In the genomic region with DNA sequence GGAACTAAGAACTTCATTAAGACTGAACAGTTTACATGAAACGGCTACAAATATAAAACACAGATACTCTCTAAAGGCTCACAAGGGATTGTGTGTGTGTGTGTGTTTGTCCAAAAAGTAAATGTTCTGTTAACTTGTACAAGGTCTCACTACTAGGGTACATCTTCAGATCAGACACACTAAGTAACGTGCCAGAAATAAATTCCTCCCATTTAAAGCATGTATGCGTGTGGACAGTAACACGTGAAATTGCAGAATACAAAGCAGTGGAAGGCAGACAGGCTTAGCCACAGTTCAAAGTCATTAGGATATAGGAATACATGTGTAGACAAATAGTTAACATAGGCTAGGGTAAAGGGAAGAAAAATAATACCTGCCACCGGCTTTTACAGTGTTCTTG, we compare ENCODE assay signal across 10 cellular contexts. TPM values are rescaled to one million over a fixed set of nuclear protein-coding genes. Genes with fewer than 3 reads are reported as not detected.
A peak's percentile ranks its signal among the peaks of the same experiment; 100 is the strongest.
DNase-seq lines count a peak whose midpoint lies in the region; ATAC-seq and TF ChIP-seq lines count a peak whose summit lies in the region.
"Had no signal": no experiment of that assay in that cellular context is flagged by ENCODE, and none has a peak within 500 bp of the region (broad histone marks: within the 10 kb centered on the region; RNA-seq: fewer than 3 reads in every experiment).

No MANE protein-coding gene starts in this region.

- DNase-seq in HFFc6 (no peak), brain microvascular endothelial cell (no peak), kidney epithelial cell (ENCODE audit: low read depth) (no peak), smooth muscle cell (lab: John Stamatoyannopoulos, UW; ENCODE audit: unreplicated experiment) (no peak), NCI-H524 treated with DMSO at 0.1 percent for 48 hours (lab: John Stamatoyannopoulos, UW) (no peak), KBM-7 (no peak), NCI-H345 (lab: John Stamatoyannopoulos, UW) (no peak)
- DNase-seq: activated T-cell treated with anti-CD3 and anti-CD28 coated beads, Interleukin-2, amount 50 U/mL, for 4 hours; stimulated activated CD4-positive, alpha-beta T cell treated with anti-CD3 and anti-CD28 coated beads, Interleukin-4, amount 100 ng/mL, for 4 hours had no signal

- 58% methylated on average over 5 of the region's 5 CpGs for WGBS in smooth muscle cell (ENCODE audit: low lambda C conversion rate)

- H2AFZ ChIP-seq in smooth muscle cell (ENCODE audit: low read depth): peak overlapping the region; percentile 88

- H3K27ac ChIP-seq in brain microvascular endothelial cell: peak overlapping the region; percentile 78
- peak overlapping the region; percentile 93 for H3K27ac ChIP-seq in smooth muscle cell (ENCODE audit: low read depth)

- in situ Hi-C loops in brain microvascular endothelial cell (cut with HindIII; ENCODE audit: low pct_ligation_motif_present, low sequenced_read_pairs): no loop called here
- in situ Hi-C loops in KBM-7 (cut with MboI; ENCODE audit: low pct_unique_long_range_greater_than_20kb, low sequenced_read_pairs): no loop called here

- peaks cover 41% of the 10 kb centered on the region for H3K4me1 ChIP-seq in smooth muscle cell (ENCODE audit: low read depth)

- H3K4me3 Mint-ChIP-seq in HFFc6: peak overlapping the region; percentile 91

- H4K20me1 ChIP-seq in smooth muscle cell (ENCODE audit: low read depth): no peaks in the 10 kb centered on the region

- TF ChIP-seq CTCF in HFFc6 (IDR thresholded peaks at IDR 0.05) (no peak), brain microvascular endothelial cell (IDR thresholded peaks at IDR 0.05; ENCODE audit: low read depth, low read length, missing control alignments) (no peak), kidney epithelial cell (IDR thresholded peaks at IDR 0.05; ENCODE audit: insufficient read depth, low read length, poor library complexity, severe bottlenecking) (no peak), smooth muscle cell (IDR thresholded peaks at IDR 0.05; ENCODE audit: borderline replicate concordance, insufficient read depth, poor library complexity, severe bottlenecking) (no peak)

- H3K27ac Mint-ChIP-seq in HFFc6: peak overlapping the region; percentile 90

- peak overlapping the region; percentile 96 for H3K4me2 ChIP-seq in smooth muscle cell

- peaks cover 73% of the 10 kb centered on the region for H3K4me1 Mint-ChIP-seq in HFFc6 (ENCODE audit: low read depth)

- no peaks in the 10 kb centered on the region for H3K27me3 ChIP-seq in brain microvascular endothelial cell (replicated peaks)
- H3K27me3 ChIP-seq in kidney epithelial cell (ENCODE audit: control insufficient read depth, insufficient read depth, low read length): no peaks in the 10 kb centered on the region
- no peaks in the 10 kb centered on the region for H3K27me3 ChIP-seq in smooth muscle cell (ENCODE audit: low read depth)

- H3K36me3 ChIP-seq in brain microvascular endothelial cell (replicated peaks) (no peaks in the 10 kb centered on the region), kidney epithelial cell (ENCODE audit: control insufficient read depth, insufficient read depth, low read length) (no peaks in the 10 kb centered on the region), smooth muscle cell (ENCODE audit: low read depth) (no peaks in the 10 kb centered on the region)

- no peak overlapping the region for H3K9ac ChIP-seq in smooth muscle cell (ENCODE audit: low read depth)

- ATAC-seq in GM21825 (IDR thresholded peaks at IDR 0.05; ENCODE audit: unreplicated experiment): no peak
- ATAC-seq: activated T-cell treated with anti-CD3 and anti-CD28 coated beads, Interleukin-2, amount 50 U/mL, for 4 hours had no signal

- no peaks in the 10 kb centered on the region for H3K27me3 Mint-ChIP-seq in HFFc6 (ENCODE audit: insufficient read depth)

- no peaks in the 10 kb centered on the region for H3K9me3 ChIP-seq in smooth muscle cell (replicated peaks; ENCODE audit: low read depth)

- no peaks in the 10 kb centered on the region for H3K9me3 Mint-ChIP-seq in HFFc6
- H3K9me3 Mint-ChIP-seq: activated T-cell treated with anti-CD3 and anti-CD28 coated beads, Interleukin-2, amount 50 U/mL, for 4 hours had no signal

- peaks cover 37% of the 10 kb centered on the region for H3F3A ChIP-seq in smooth muscle cell (ENCODE audit: low read depth)

- peaks cover 10% of the 10 kb centered on the region for H3K79me2 ChIP-seq in smooth muscle cell (ENCODE audit: low read depth)

- no peaks in the 10 kb centered on the region for H3K36me3 Mint-ChIP-seq in HFFc6 (ENCODE audit: low read depth)

- H3K4me3 ChIP-seq in brain microvascular endothelial cell (ENCODE audit: low read depth, low read length) (peak overlapping the region; percentile 89), kidney epithelial cell (ENCODE audit: low read depth, low read length) (peak overlapping the region; percentile 91), smooth muscle cell (peak overlapping the region; percentile 85)

RNA-seq across cellular contexts. Expression of gene BNC2, which starts 1.8 kb away (rescaled TPM):
- 10 to 100 TPM; 19.0 to 28.7 (median 25.4) TPM for total RNA-seq in HFFc6 (2021; fragmentation: NEBNext Ultra II Directional; extraction: Animal tissue kit (Norgen Biotek cat#: 25700))
- total RNA-seq in kidney epithelial cell: 0.96 and 1.5 TPM in 2 replicates
- total RNA-seq in smooth muscle cell: 13.4 and 13.5 TPM in 2 replicates
- 7.1 and 11.6 TPM in 2 replicates for polyA plus RNA-seq in smooth muscle cell
